9 cellular contexts compared by ENCODE assay signal in genomic region chr3:12479919-12480425, GRCh38. TPM values are rescaled to one million over a fixed set of nuclear protein-coding genes. Genes with fewer than 3 reads are reported as not detected.
DNase-seq lines count a peak whose midpoint lies in the region; ATAC-seq and TF ChIP-seq lines count a peak whose summit lies in the region.
"Had no signal": no experiment of that assay in that cellular context is flagged by ENCODE, and none has a peak within 500 bp of the region (broad histone marks: within the 10 kb centered on the region; RNA-seq: fewer than 3 reads in every experiment).

No MANE protein-coding gene starts in this region.

- peaks cover 10% of the 10 kb centered on the region for H3K4me1 ChIP-seq in CD8-positive, alpha-beta T cell (ENCODE audit: insufficient read depth, low read length)
- H3K4me1 ChIP-seq in psoas muscle = peaks cover 8% of the 10 kb centered on the region

- H3K27ac ChIP-seq in CD8-positive, alpha-beta T cell (ENCODE audit: low read depth, low read length) = no peak overlapping the region
- H3K27ac ChIP-seq in psoas muscle = no peak overlapping the region
- H3K27ac ChIP-seq: SJSA1 had no signal

- H3K4me3 ChIP-seq in CD8-positive, alpha-beta T cell (ENCODE audit: low read depth, low read length) = no peak overlapping the region
- no peak overlapping the region for H3K4me3 ChIP-seq in psoas muscle
- H3K4me3 ChIP-seq: SJSA1 had no signal

- no peaks in the 10 kb centered on the region for H3K36me3 ChIP-seq in CD8-positive, alpha-beta T cell (ENCODE audit: insufficient read depth, low read length)
- H3K36me3 ChIP-seq in psoas muscle (ENCODE audit: insufficient read depth in 1 of 2, low read depth in 1 of 2) = no peaks in the 10 kb centered on the region
- H3K36me3 ChIP-seq: SJSA1 had no signal

- DNase-seq in CD8-positive, alpha-beta T cell = peak in 2 of 7 experiments; percentile 29 to 50
- DNase-seq in NCI-H748 treated with DMSO at 0.1 percent for 48 hours (lab: John Stamatoyannopoulos, UW) (peak; percentile 43), left cardiac atrium (peak; percentile 28), psoas muscle (no peak)
- peak; percentile 36 for DNase-seq in activated naive CD8-positive, alpha-beta T cell treated with anti-CD3 and anti-CD28 coated beads, Interleukin-2, amount 10 ng/mL, durations not matched to agents 7 days and 5 days

- CTCF ChIA-PET in CD8-positive, alpha-beta T cell (lab: Charles Lee) = interaction anchor here (0.6 to 6.1 kb wide), 29 partner anchors 8 to 1722 kb away, joined by 3 to 63 read pairs (median 4); partner anchors contain the start of gene MKRN2OS

- H3K9me3 Mint-ChIP-seq in CD8-positive, alpha-beta T cell = no peaks in the 10 kb centered on the region
- no peaks in the 10 kb centered on the region for H3K9me3 Mint-ChIP-seq in activated naive CD8-positive, alpha-beta T cell treated with anti-CD3 and anti-CD28 coated beads, Interleukin-2, amount 10 ng/mL, durations not matched to agents 7 days and 5 days

- TF ChIP-seq CTCF in CD8-positive, alpha-beta T cell (IDR thresholded peaks at IDR 0.05) = peak; percentile 80
- peak; percentile 76 for TF ChIP-seq CTCF in psoas muscle (IDR thresholded peaks at IDR 0.05)

- H3K9me3 ChIP-seq in CD8-positive, alpha-beta T cell (ENCODE audit: low read length) = no peaks in the 10 kb centered on the region
- no peaks in the 10 kb centered on the region for H3K9me3 ChIP-seq in psoas muscle
- H3K9me3 ChIP-seq: SJSA1 had no signal

- H3K27me3 Mint-ChIP-seq in CD8-positive, alpha-beta T cell (ENCODE audit: low read depth) = no peaks in the 10 kb centered on the region
- H3K27me3 Mint-ChIP-seq in activated naive CD8-positive, alpha-beta T cell treated with anti-CD3 and anti-CD28 coated beads, Interleukin-2, amount 10 ng/mL, durations not matched to agents 7 days and 5 days = no peaks in the 10 kb centered on the region

- H3K4me1 Mint-ChIP-seq in CD8-positive, alpha-beta T cell (ENCODE audit: low read depth) = peaks cover 20% of the 10 kb centered on the region
- peaks cover 15% of the 10 kb centered on the region for H3K4me1 Mint-ChIP-seq in activated naive CD8-positive, alpha-beta T cell treated with anti-CD3 and anti-CD28 coated beads, Interleukin-2, amount 10 ng/mL, durations not matched to agents 7 days and 5 days

- no peak for ATAC-seq in CD8-positive, alpha-beta T cell
- ATAC-seq in GM21529 (IDR thresholded peaks at IDR 0.05; ENCODE audit: unreplicated experiment) (peak; percentile 29), left cardiac atrium (peak in 1 of 2 donors; percentile 27), psoas muscle (peak in 2 of 4 donors; percentile 26), GM18858 (IDR thresholded peaks at IDR 0.05; ENCODE audit: unreplicated experiment) (no peak), GM18511 (IDR thresholded peaks at IDR 0.05; ENCODE audit: unreplicated experiment) (no peak)
- no peak for ATAC-seq in activated naive CD8-positive, alpha-beta T cell treated with anti-CD3 and anti-CD28 coated beads, Interleukin-2, amount 10 ng/mL, durations not matched to agents 7 days and 5 days (ENCODE audit: low read depth)

- POLR2A ChIA-PET in CD8-positive, alpha-beta T cell (lab: Charles Lee) = interaction anchor here (0.7 to 1.3 kb wide), 3 partner anchors 9 to 345 kb away, joined by 3 read pairs; no protein-coding TSS in a partner anchor
- POLR2A ChIA-PET in activated naive CD8-positive, alpha-beta T cell treated with anti-CD3 and anti-CD28 coated beads, Interleukin-2, amount 10 ng/mL, durations not matched to agents 7 days and 5 days (lab: Charles Lee) = no interaction called here

- H3K27ac Mint-ChIP-seq in CD8-positive, alpha-beta T cell = no peak overlapping the region
- no peak overlapping the region for H3K27ac Mint-ChIP-seq in activated naive CD8-positive, alpha-beta T cell treated with anti-CD3 and anti-CD28 coated beads, Interleukin-2, amount 10 ng/mL, durations not matched to agents 7 days and 5 days

- H3K36me3 Mint-ChIP-seq in CD8-positive, alpha-beta T cell = no peaks in the 10 kb centered on the region
- no peaks in the 10 kb centered on the region for H3K36me3 Mint-ChIP-seq in activated naive CD8-positive, alpha-beta T cell treated with anti-CD3 and anti-CD28 coated beads, Interleukin-2, amount 10 ng/mL, durations not matched to agents 7 days and 5 days

- intact Hi-C loops in CD8-positive, alpha-beta T cell (cut with DNase I, micrococcal nuclease) = loop anchor here (1.0 to 10.0 kb wide), 9 partner anchors 345 to 1415 kb away; partner anchors contain the start of genes ATG7 (in 1 of the 2), RPL32 (in 1 of the 2) and VGLL4 (in 1 of the 2)
- intact Hi-C loops in left cardiac atrium (cut with DNase I) = loop anchor here (2.0 to 10.0 kb wide), 5 partner anchors 193 to 345 kb away; partner anchors contain the start of gene PPARG (in 1 of the 2)
- intact Hi-C loops in psoas muscle (cut with DNase I) = loop anchor here (2.0 to 5.0 kb wide), 4 partner anchors 298 to 345 kb away; no protein-coding TSS in a partner anchor

- WGBS in psoas muscle, 3 donors = 19 to 25% (median 20%) methylated on average over 9 of the region's 9 CpGs

- no peak overlapping the region for H3K4me3 Mint-ChIP-seq in CD8-positive, alpha-beta T cell
- no peak overlapping the region for H3K4me3 Mint-ChIP-seq in activated naive CD8-positive, alpha-beta T cell treated with anti-CD3 and anti-CD28 coated beads, Interleukin-2, amount 10 ng/mL, durations not matched to agents 7 days and 5 days

- no peaks in the 10 kb centered on the region for H3K27me3 ChIP-seq in CD8-positive, alpha-beta T cell (ENCODE audit: insufficient read depth, low read length)
- no peaks in the 10 kb centered on the region for H3K27me3 ChIP-seq in psoas muscle (ENCODE audit: insufficient read depth in 3 of 3, low read length in 2 of 3)
- H3K27me3 ChIP-seq: SJSA1 had no signal

RNA-seq across cellular contexts. Expression of gene TSEN2, which starts 4.3 kb away (rescaled TPM):
- total RNA-seq in CD8-positive, alpha-beta T cell = 1 to 10 TPM; 5.1 to 6.1 TPM
- total RNA-seq in activated naive CD8-positive, alpha-beta T cell treated with anti-CD3 and anti-CD28 coated beads, Interleukin-2, amount 10 ng/mL, durations not matched to agents 7 days and 5 days = 10 to 100 TPM; 10.9 to 11.1 TPM
- total RNA-seq in left cardiac atrium (10 to 100 TPM; 15.3 to 16.8 TPM), psoas muscle (10 to 100 TPM; 12.5 to 21.9 (median 15.1) TPM)
- polyA plus RNA-seq in psoas muscle = 10 to 100 TPM; 14.2 to 30.9 (median 15.0) TPM

Comparison
In these comparisons a context has a peak if more than half of its experiments do, and no peak if none do; other contexts are left out.
1. DNase-seq: peak in NCI-H748 treated with DMSO at 0.1 percent for 48 hours (single experiment), activated naive CD8-positive, alpha-beta T cell treated with anti-CD3 and anti-CD28 coated beads, Interleukin-2, amount 10 ng/mL, durations not matched to agents 7 days and 5 days (single experiment) and left cardiac atrium (single experiment); none in psoas muscle (0 of 2).